ENCODE assay signal across 33 cellular contexts in genomic region chr21:41163086-41163485, GRCh38.
"Had no signal": no experiment of that assay in that cellular context is flagged by ENCODE, and none has a peak within 500 bp of the region (broad histone marks: within the 10 kb centered on the region; RNA-seq: fewer than 3 reads in every experiment).

No MANE protein-coding gene starts in this region.

- H3K9me3 Mint-ChIP-seq: activated naive CD4-positive, alpha-beta T cell treated with anti-CD3 and anti-CD28 coated beads, Interleukin-2, amount 50 U/mL, for 24 hours; activated T-cell treated with anti-CD3 and anti-CD28 coated beads, Interleukin-2, amount 50 U/mL, for 4 hours; effector memory CD8-positive, alpha-beta T cell had no signal

- ATAC-seq: activated CD4-positive, CD25-positive, alpha-beta regulatory T cell treated with anti-CD3 and anti-CD28 coated beads, Interleukin-2, amount 50 U/mL, for 24 hours; activated CD8-positive, alpha-beta T cell treated with anti-CD3 and anti-CD28 coated beads for 36 hours; activated naive CD8-positive, alpha-beta T cell treated with anti-CD3 and anti-CD28 coated beads, Interleukin-2, amount 50 U/mL, for 24 hours; activated T-cell treated with anti-CD3 and anti-CD28 coated beads, Interleukin-2, amount 50 U/mL, for 4 hours; effector memory CD8-positive, alpha-beta T cell; foreskin keratinocyte; gastrocnemius medialis; heart left ventricle had no signal

- H3K4me1 ChIP-seq: adrenal gland, ascending aorta, breast epithelium, gastrocnemius medialis had no signal

- H3K4me3 Mint-ChIP-seq: activated B cell treated with CpG ODN at 0.5 μM for 24 hours; activated CD8-positive, alpha-beta T cell treated with anti-CD3 and anti-CD28 coated beads for 36 hours; activated naive CD4-positive, alpha-beta T cell treated with anti-CD3 and anti-CD28 coated beads for 36 hours; activated naive CD4-positive, alpha-beta T cell treated with anti-CD3 and anti-CD28 coated beads, Interleukin-2, amount 50 U/mL, for 24 hours; activated naive CD8-positive, alpha-beta T cell treated with anti-CD3 and anti-CD28 coated beads for 36 hours; activated naive CD8-positive, alpha-beta T cell treated with anti-CD3 and anti-CD28 coated beads, Interleukin-2, amount 50 U/mL, for 24 hours; activated T-cell treated with anti-CD3 and anti-CD28 coated beads, Interleukin-2, amount 50 U/mL, for 4 hours; activated T-helper 1 cell treated with anti-CD3 and anti-CD28 coated beads, Interleukin-12 subunit alpha, Interleukin-12 subunit beta, Interleukin-2, Interleukin-4 antibody, amounts not matched to agents 30 ng/mL and 10 ng/mL and 1 ng/mL, durations not matched to agents 14 hours and 24 hours and 36 hours; brain; dendritic cell treated with granulocyte-macrophage colony-stimulating factor and Interleukin-4, amounts not matched to agents 40 ng/mL and 50 ng/mL, for 4 days; effector memory CD8-positive, alpha-beta T cell had no signal

- DNase-seq: activated B cell treated with CpG ODN at 0.5 μM for 24 hours; activated CD4-positive, alpha-beta T cell treated with anti-CD3 and anti-CD28 coated beads for 48 hours; activated CD4-positive, alpha-beta T cell treated with anti-CD3 and anti-CD28 coated beads, Interleukin-2, amount 50 U/mL, for 1 hour; activated CD4-positive, alpha-beta T cell treated with anti-CD3 and anti-CD28 coated beads, Interleukin-2, amount 50 U/mL, for 48 hours; activated CD8-positive, alpha-beta memory T cell treated with anti-CD3 and anti-CD28 coated beads for 24 hours; activated CD8-positive, alpha-beta T cell treated with anti-CD3 and anti-CD28 coated beads for 36 hours; activated effector memory CD4-positive, alpha-beta T cell treated with anti-CD3 and anti-CD28 coated beads, Interleukin-2, amount 50 U/mL, for 16 hours; activated naive CD4-positive, alpha-beta T cell treated with anti-CD3 and anti-CD28 coated beads for 36 hours; activated naive CD8-positive, alpha-beta T cell treated with anti-CD3 and anti-CD28 coated beads for 36 hours; activated naive CD8-positive, alpha-beta T cell treated with anti-CD3 and anti-CD28 coated beads, Interleukin-2, amount 50 U/mL, for 24 hours; activated T-cell treated with anti-CD3 and anti-CD28 coated beads, Interleukin-2, amount 50 U/mL, for 4 hours; adrenal gland; central memory CD4-positive, alpha-beta T cell; cerebellar nuclear complex; effector CD4-positive, alpha-beta T cell; effector memory CD8-positive, alpha-beta T cell; erythroblast; foreskin keratinocyte; gastrocnemius medialis; glutamatergic neuron; heart left ventricle; T-helper 2 cell had no signal

- H3K36me3 Mint-ChIP-seq: activated naive CD4-positive, alpha-beta T cell treated with anti-CD3 and anti-CD28 coated beads, Interleukin-2, amount 50 U/mL, for 24 hours; activated naive CD8-positive, alpha-beta T cell treated with anti-CD3 and anti-CD28 coated beads for 36 hours; brain had no signal

- H3K9me3 ChIP-seq: adrenal gland, ascending aorta, breast epithelium, gastrocnemius medialis had no signal

- H3K4me1 Mint-ChIP-seq: activated naive CD4-positive, alpha-beta T cell treated with anti-CD3 and anti-CD28 coated beads, Interleukin-2, amount 50 U/mL, for 24 hours; activated naive CD8-positive, alpha-beta T cell treated with anti-CD3 and anti-CD28 coated beads for 36 hours; activated naive CD8-positive, alpha-beta T cell treated with anti-CD3 and anti-CD28 coated beads, Interleukin-2, amount 50 U/mL, for 24 hours; brain had no signal

- H3K4me3 ChIP-seq: adrenal gland, ascending aorta, breast epithelium, cardiac muscle cell, coronary artery, esophagus muscularis mucosa, gastrocnemius medialis, heart left ventricle had no signal

- H3K27ac Mint-ChIP-seq: activated B cell treated with CpG ODN at 0.5 μM for 24 hours; activated CD8-positive, alpha-beta T cell treated with anti-CD3 and anti-CD28 coated beads for 36 hours; activated naive CD4-positive, alpha-beta T cell treated with anti-CD3 and anti-CD28 coated beads for 36 hours; activated naive CD4-positive, alpha-beta T cell treated with anti-CD3 and anti-CD28 coated beads, Interleukin-2, amount 50 U/mL, for 24 hours; activated naive CD8-positive, alpha-beta T cell treated with anti-CD3 and anti-CD28 coated beads for 36 hours; activated naive CD8-positive, alpha-beta T cell treated with anti-CD3 and anti-CD28 coated beads, Interleukin-2, amount 50 U/mL, for 24 hours; activated T-helper 1 cell treated with anti-CD3 and anti-CD28 coated beads, Interleukin-12 subunit alpha, Interleukin-12 subunit beta, Interleukin-2, Interleukin-4 antibody, amounts not matched to agents 30 ng/mL and 10 ng/mL and 1 ng/mL, durations not matched to agents 14 hours and 24 hours and 36 hours; activated T-helper 2 cell treated with anti-CD3 and anti-CD28 coated beads, Interferon-gamma antibody, Interleukin-2, Interleukin-4, amounts not matched to agents 10 μg/mL and 5 μg/mL and 100 μg/mL, durations not matched to agents 14 hours and 24 hours and 36 hours; dendritic cell treated with granulocyte-macrophage colony-stimulating factor and Interleukin-4, amounts not matched to agents 40 ng/mL and 50 ng/mL, for 4 days; effector memory CD8-positive, alpha-beta T cell had no signal

- H3K27ac ChIP-seq: adrenal gland, ascending aorta, breast epithelium, cardiac muscle cell, coronary artery, esophagus muscularis mucosa, foreskin keratinocyte, gastrocnemius medialis, heart left ventricle had no signal

- H3K27me3 ChIP-seq: adrenal gland, ascending aorta, breast epithelium, esophagus muscularis mucosa, gastrocnemius medialis, heart left ventricle had no signal

- H3K36me3 ChIP-seq: adrenal gland, ascending aorta, breast epithelium, cardiac muscle cell, esophagus muscularis mucosa, gastrocnemius medialis, heart left ventricle had no signal
